In the genomic region with DNA sequence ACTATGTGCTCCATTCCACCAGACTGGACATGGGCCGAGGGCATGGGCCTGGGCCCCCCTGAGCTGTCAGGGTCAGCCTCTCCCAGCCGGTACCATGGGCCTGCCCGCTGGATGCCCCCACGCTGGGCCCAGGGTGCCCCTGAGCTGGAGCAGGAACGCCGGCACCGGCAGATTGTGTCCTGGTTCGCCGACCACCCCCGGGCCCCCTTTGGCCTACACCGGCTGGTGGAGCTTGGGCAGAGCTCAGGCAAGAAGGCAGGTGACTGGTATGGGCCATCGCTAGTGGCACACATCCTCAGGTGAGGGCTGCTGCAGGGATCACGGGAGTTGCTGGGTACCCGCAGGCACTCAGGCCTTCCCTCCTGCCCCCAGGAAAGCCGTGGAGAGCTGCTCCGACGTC, we compare ENCODE assay signal across 14 cellular contexts. TPM values are rescaled to one million over a fixed set of nuclear protein-coding genes. Genes with fewer than 3 reads are reported as not detected.
DNase-seq lines count a peak whose midpoint lies in the region; ATAC-seq and TF ChIP-seq lines count a peak whose summit lies in the region.
"Had no signal": no experiment of that assay in that cellular context is flagged by ENCODE, and none has a peak within 500 bp of the region (broad histone marks: within the 10 kb centered on the region; RNA-seq: fewer than 3 reads in every experiment).

No MANE protein-coding gene starts in this region.

- no peak for DNase-seq in OCI-LY7 (ENCODE audit: low spot score)
- no peak for DNase-seq in effector memory CD8-positive, alpha-beta T cell
- DNase-seq: 8988T; C1 segment of cervical spinal cord; MM.1S; NCI-H1105; NCI-H1694 treated with DMSO at 0.1 percent for 48 hours; NCI-H345; NCI-H69; NK-92 treated with Interleukin-12 subunit alpha and Interleukin-12 subunit beta, amount 100 ng/mL, for 24 hours had no signal

- peaks cover 52% of the 10 kb centered on the region for H3K4me1 ChIP-seq in BLaER1
- H3K4me1 ChIP-seq in OCI-LY7 (ENCODE audit: insufficient read depth, low read length, poor library complexity, severe bottlenecking): peaks cover 17% of the 10 kb centered on the region

- peak overlapping the region; percentile 35; the same call in 1 of the 2 replicates for H3K9ac ChIP-seq in BLaER1

- peak overlapping the region in 1 of 2 donors; percentile 72 for H3K27ac Mint-ChIP-seq in effector memory CD8-positive, alpha-beta T cell

- H3K27ac ChIP-seq in BLaER1 (peak overlapping the region; percentile 41; the same call in 1 of the 2 replicates), OCI-LY7 (ENCODE audit: low read depth, low read length, poor library complexity, severe bottlenecking) (no peak overlapping the region)
- H3K27ac ChIP-seq: SK-N-MC had no signal

- H3K27me3 Mint-ChIP-seq in effector memory CD8-positive, alpha-beta T cell: no peaks in the 10 kb centered on the region

- POLR2A ChIA-PET in OCI-LY7 (lab: Charles Lee): no interaction called here

- no peak overlapping the region for H3K4me2 ChIP-seq in BLaER1
- H3K4me2 ChIP-seq in OCI-LY7 (ENCODE audit: low read length): no peak overlapping the region

- H3K36me3 Mint-ChIP-seq in effector memory CD8-positive, alpha-beta T cell (ENCODE audit: insufficient read depth): peaks cover 64% of the 10 kb centered on the region

- no peaks in the 10 kb centered on the region for H3K9me2 ChIP-seq in OCI-LY7 (ENCODE audit: insufficient read depth, low read length)

- TSS peak; percentile 62 for BruUV-seq in OCI-LY7 (replicated peaks; lab: Mats Ljungman, UMichigan)

- H4K20me1 ChIP-seq in BLaER1: peaks cover 39% of the 10 kb centered on the region; the same call in 1 of the 2 replicates
- H4K20me1 ChIP-seq in OCI-LY7 (ENCODE audit: insufficient read depth, low read length): no peaks in the 10 kb centered on the region

- no peak overlapping the region for H2AFZ ChIP-seq in OCI-LY7 (ENCODE audit: low read length)

- peaks cover 67% of the 10 kb centered on the region for H3K36me3 ChIP-seq in BLaER1
- H3K36me3 ChIP-seq in OCI-LY7 (ENCODE audit: insufficient read depth, low read length): peaks cover 43% of the 10 kb centered on the region

- no peaks in the 10 kb centered on the region for H3K9me3 Mint-ChIP-seq in effector memory CD8-positive, alpha-beta T cell

- H3K79me2 ChIP-seq in OCI-LY7 (ENCODE audit: insufficient read depth, low read depth, low read length): peaks cover 12% of the 10 kb centered on the region; the same call in 1 of the 2 replicates

- H3K9me3 ChIP-seq in BLaER1 (no peaks in the 10 kb centered on the region), OCI-LY7 (ENCODE audit: low read length) (no peaks in the 10 kb centered on the region)

- H3K4me3 Mint-ChIP-seq in effector memory CD8-positive, alpha-beta T cell: no peak overlapping the region

- no peaks in the 10 kb centered on the region for H3K27me3 ChIP-seq in BLaER1

- no peak for TF ChIP-seq CTCF in OCI-LY7 (conservative IDR thresholded peaks at IDR 0.05; ENCODE audit: low read length)

- ATAC-seq in HG03571 (IDR thresholded peaks at IDR 0.05; ENCODE audit: unreplicated experiment): no peak
- ATAC-seq in effector memory CD8-positive, alpha-beta T cell (replicated peaks): no peak
- ATAC-seq: Right ventricle myocardium inferior had no signal

- peaks cover 15 to 17% of the 10 kb centered on the region in 2 donors for H3K4me1 Mint-ChIP-seq in effector memory CD8-positive, alpha-beta T cell (ENCODE audit: low read depth in 2 of 2)

- CTCF ChIA-PET in OCI-LY7 (lab: Charles Lee; ENCODE audit: unreplicated experiment): no interaction called here

- H3K4me3 ChIP-seq in BLaER1: no peak overlapping the region
- H3K4me3 ChIP-seq in OCI-LY7 (ENCODE audit: low read depth, low read length, poor library complexity, severe bottlenecking): no peak overlapping the region
- H3K4me3 ChIP-seq: SK-N-MC had no signal

- intact Hi-C loops in OCI-LY7 (cut with micrococcal nuclease; ENCODE audit: unreplicated experiment): no loop called here

RNA-seq across cellular contexts. Expression of a gene that starts 3.1 kb away (rescaled TPM):
- total RNA-seq in OCI-LY7 (2014; rRNA removed; shearing (Covaris generic)): 21.1 and 29.6 TPM in 2 replicates
- 46.8 and 48.2 TPM in 2 replicates for total RNA-seq in OCI-LY7 (2022)

RNA-seq across cellular contexts. Expression of a gene that starts 19.0 kb away (rescaled TPM):
- 44.9 and 53.6 TPM in 2 replicates for total RNA-seq in OCI-LY7 (2014; rRNA removed; shearing (Covaris generic))
- 57.0 and 58.4 TPM in 2 replicates for total RNA-seq in OCI-LY7 (2022)

RNA-seq across cellular contexts. Expression of a gene that starts 22.0 kb away (rescaled TPM):
- 22.4 and 25.3 TPM in 2 replicates for total RNA-seq in OCI-LY7 (2014; rRNA removed; shearing (Covaris generic))
- total RNA-seq in OCI-LY7 (2022): 26.6 and 28.1 TPM in 2 replicates

RNA-seq across cellular contexts. Expression of a gene that starts 29.6 kb away (rescaled TPM):
- total RNA-seq in OCI-LY7 (2014; rRNA removed; shearing (Covaris generic)): not detected in 2 replicates
- not detected in 2 replicates for total RNA-seq in OCI-LY7 (2022)

RNA-seq across cellular contexts. Expression of a gene that starts 40.3 kb away (rescaled TPM):
- total RNA-seq in OCI-LY7 (2014; rRNA removed; shearing (Covaris generic)): 0.44 TPM in 1 of 2 replicates, not detected in the other
- total RNA-seq in OCI-LY7 (2022): not detected in 2 replicates
- total RNA-seq: Right ventricle myocardium inferior had no signal
